Comparison of ENCODE assay signal across 8 cellular contexts in genomic region chr13:113584205-113584869, GRCh38. TPM values are rescaled to one million over a fixed set of nuclear protein-coding genes. Genes with fewer than 3 reads are reported as not detected.
A peak's percentile ranks its signal among the peaks of the same experiment; 100 is the strongest.
DNase-seq lines count a peak whose midpoint lies in the region; ATAC-seq, FAIRE-seq and TF ChIP-seq lines count a peak whose summit lies in the region.

TFDP1 (plus strand) TSS chr13:113584753; CDS start chr13:113585838, 1,085 bp downstream.

- TF ChIP-seq CTCF in endothelial cell of umbilical vein (IDR thresholded peaks at IDR 0.05; ENCODE audit: extremely low read depth in 1 of 2, insufficient read depth in 1 of 2, low read depth in 1 of 2, low read length in 2 of 2), result no peak

- peak; percentile 52 for TF ChIP-seq POLR2A in endothelial cell of umbilical vein (IDR thresholded peaks at IDR 0.05; ENCODE audit: low read depth, low read length)

- intact Hi-C loops in endothelial cell of umbilical vein (cut with micrococcal nuclease), result loop anchor here (2.0 kb wide), 1 partner anchor 38 kb away; no protein-coding TSS in a partner anchor

- H2AFZ ChIP-seq in endothelial cell of umbilical vein (ENCODE audit: low read depth, low read length), result peak within 1 kb of the TSS; percentile 69

- DNase-seq in D341Med (ENCODE audit: low spot score) (peak; percentile 98), HT1080 (ENCODE audit: low read depth) (peak; percentile 95), NT2/D1 (ENCODE audit: low read depth, low spot score) (peak; percentile 70), endothelial cell of umbilical vein (ENCODE audit: low read depth, low spot score) (peak; percentile 85), midbrain (lab: John Stamatoyannopoulos, UW) (peak; percentile 45)
- peak; percentile 41 for DNase-seq in activated CD8-positive, alpha-beta memory T cell treated with anti-CD3 and anti-CD28 coated beads, Interleukin-2, amount 50 U/mL, for 4 hours
- peak; percentile 78 to 80 for DNase-seq in stimulated activated CD8-positive, alpha-beta memory T cell treated with anti-CD3 and anti-CD28 coated beads, Interleukin-2, amount 100 ng/mL, for 48 hours (ENCODE audit: low read depth in 2 of 2)

- no TSS peak for BruUV-seq in endothelial cell of umbilical vein (replicated peaks; lab: Mats Ljungman, UMichigan)

- H3K36me3 ChIP-seq in NT2/D1 (ENCODE audit: insufficient read depth, insufficient read length, low read length), result peaks cover 35% of the 10 kb centered on the region
- H3K36me3 ChIP-seq in endothelial cell of umbilical vein (ENCODE audit: control insufficient read depth in 2 of 2, extremely low read depth in 1 of 2, insufficient read depth in 2 of 2, low read length in 2 of 2), result peaks cover 3 to 5% of the 10 kb centered on the region in 2 experiments

- CTCF ChIA-PET in endothelial cell of umbilical vein (lab: Charles Lee), result no interaction called here

- H3K4me2 ChIP-seq in endothelial cell of umbilical vein (ENCODE audit: insufficient read depth, low read length), result peak within 1 kb of the TSS; percentile 64

- H3K9me3 ChIP-seq in NT2/D1 (ENCODE audit: insufficient read depth, low read length), result no peaks in the 10 kb centered on the region
- H3K9me3 ChIP-seq in endothelial cell of umbilical vein (replicated peaks; ENCODE audit: control insufficient read depth, insufficient read depth, low read length), result no peaks in the 10 kb centered on the region

- peak; percentile 68 for FAIRE-seq in endothelial cell of umbilical vein (lab: Jason Lieb, UNC)

- POLR2A ChIA-PET in endothelial cell of umbilical vein (lab: Charles Lee), result interaction anchor here (0.6 kb wide), 1 partner anchor 12 kb away, joined by 3 read pairs; no protein-coding TSS in a partner anchor

- peak; percentile 88 for ATAC-seq in GM21390 (IDR thresholded peaks at IDR 0.05; ENCODE audit: unreplicated experiment)

- dilution Hi-C loops in endothelial cell of umbilical vein (cut with MboI; ENCODE audit: extremely low pct_ligation_motif_present, low sequenced_read_pairs), result no loop called here

- peak within 1 kb of the TSS; percentile 77 for H3K9ac ChIP-seq in NT2/D1 (ENCODE audit: insufficient read length, low read depth)
- peak within 1 kb of the TSS; percentile 63 for H3K9ac ChIP-seq in endothelial cell of umbilical vein (replicated peaks; ENCODE audit: extremely low read depth, insufficient read depth, low read length)

- no peaks in the 10 kb centered on the region for H3K9me1 ChIP-seq in endothelial cell of umbilical vein (replicated peaks; ENCODE audit: control insufficient read depth, extremely low read depth, insufficient read depth, low read length)

- H3K4me1 ChIP-seq in NT2/D1 (ENCODE audit: insufficient read depth, insufficient read length) (peaks cover 10% of the 10 kb centered on the region), endothelial cell of umbilical vein (ENCODE audit: control insufficient read depth, extremely low read depth, insufficient read depth, low read length) (peaks cover 7% of the 10 kb centered on the region)

- H4K20me1 ChIP-seq in endothelial cell of umbilical vein (replicated peaks; ENCODE audit: control insufficient read depth, extremely low read depth, insufficient read depth, low read length), result no peaks in the 10 kb centered on the region

- H3K27me3 ChIP-seq in NT2/D1 (ENCODE audit: insufficient read depth, insufficient read length), result no peaks in the 10 kb centered on the region
- peaks cover 2 to 8% of the 10 kb centered on the region in 2 experiments for H3K27me3 ChIP-seq in endothelial cell of umbilical vein (ENCODE audit: control insufficient read depth in 2 of 2, insufficient read depth in 2 of 2, low read length in 2 of 2)

- H3K27ac ChIP-seq in endothelial cell of umbilical vein (ENCODE audit: insufficient read depth, low read depth, low read length), result peak within 1 kb of the TSS; percentile 40

- H3K4me3 ChIP-seq in NT2/D1 (ENCODE audit: insufficient read length, low read depth), result peak within 1 kb of the TSS; percentile 70
- H3K4me3 ChIP-seq in endothelial cell of umbilical vein (replicated peaks in 1 of 3; ENCODE audit: insufficient read depth in 1 of 3, low read depth in 1 of 3, low read length in 3 of 3), result peak within 1 kb of the TSS; percentile 60 to 73 (median 63)

- peaks cover 42% of the 10 kb centered on the region for H3K79me2 ChIP-seq in endothelial cell of umbilical vein (ENCODE audit: control insufficient read depth, insufficient read depth, low read length)

TF ChIP-seq in endothelial cell of umbilical vein, 7 proteins besides CTCF, POLR2A, EP300 and RAD21:
- TF ChIP-seq JUN (IDR thresholded peaks at IDR 0.05; ENCODE audit: borderline replicate concordance, insufficient read depth, insufficient read length, low read depth) (no peak), POLR2AphosphoS5 (IDR thresholded peaks at IDR 0.05; ENCODE audit: insufficient read depth, low read depth, low read length) (peak; percentile 58)
TF ChIP-seq in endothelial cell of umbilical vein: peak in this region for 1.

RNA-seq across cellular contexts. Expression of gene TFDP1, which starts in this region (rescaled TPM):
- total RNA-seq in HT1080 (2014; rRNA removed; shearing (Covaris generic)), result 148 and 182 TPM in 2 replicates
- 196 and 227 TPM in 2 replicates for polyA plus RNA-seq in HT1080 (2015; cell fraction: cytosol; rRNA removed)
- polyA plus RNA-seq in HT1080 (2015; cell fraction: nucleus; rRNA removed), result 95.2 and 119 TPM in 2 replicates
- 131 and 137 TPM in 2 replicates for total RNA-seq in endothelial cell of umbilical vein
- 48.9 and 64.3 TPM in 2 replicates for polyA plus RNA-seq in endothelial cell of umbilical vein
- polyA plus RNA-seq in endothelial cell of umbilical vein (2011; cell fraction: cytosol; rRNA removed), result 96.8 and 101 TPM in 2 replicates
- 107 and 116 TPM in 2 replicates for polyA plus RNA-seq in endothelial cell of umbilical vein (2011; cell fraction: nucleus; rRNA removed)
- 96.7 and 124 TPM in 2 replicates for polyA plus RNA-seq in endothelial cell of umbilical vein (2012)
- polyA minus RNA-seq in endothelial cell of umbilical vein, result 67.4 and 81.1 TPM in 2 replicates
- polyA minus RNA-seq in endothelial cell of umbilical vein (2011; cell fraction: cytosol; rRNA and poly(A)+ RNA removed), result 80.9 TPM
- polyA minus RNA-seq in endothelial cell of umbilical vein (2011; cell fraction: nucleus; rRNA and poly(A)+ RNA removed), result 24.4 and 31.0 TPM in 2 replicates

Comparison
In these comparisons a context has a peak if more than half of its experiments do, and no peak if none do; other contexts are left out.
1. Peak in every context shown above with its lines: DNase-seq, ATAC-seq, H3K4me3 ChIP-seq and H3K27ac ChIP-seq.
2. DNase-seq: peak in every context shown above with its lines; median percentile 98 in D341Med; 95 in HT1080; 85 in endothelial cell of umbilical vein; 79 in stimulated activated CD8-positive, alpha-beta memory T cell treated with anti-CD3 and anti-CD28 coated beads, Interleukin-2, amount 100 ng/mL, for 48 hours; 70 in NT2/D1; 45 in midbrain; 41 in activated CD8-positive, alpha-beta memory T cell treated with anti-CD3 and anti-CD28 coated beads, Interleukin-2, amount 50 U/mL, for 4 hours.